14 cellular contexts compared by ENCODE assay signal in genomic region chr9:88826181-88826580, GRCh38.
"Had no signal": no experiment of that assay in that cellular context is flagged by ENCODE, and none has a peak within 500 bp of the region (broad histone marks: within the 10 kb centered on the region; RNA-seq: fewer than 3 reads in every experiment).

No MANE protein-coding gene starts in this region.

- H3K36me3 ChIP-seq: ovary, right atrium auricular region, sigmoid colon had no signal

- H3K27ac ChIP-seq: dorsolateral prefrontal cortex, foreskin keratinocyte, ovary, right atrium auricular region, sigmoid colon had no signal

- H3K4me1 ChIP-seq: foreskin keratinocyte had no signal

- H3K27me3 ChIP-seq: foreskin keratinocyte, ovary, right atrium auricular region, sigmoid colon had no signal

- ATAC-seq: foreskin keratinocyte; mucosa of descending colon; naive thymus-derived CD8-positive, alpha-beta T cell had no signal

- H3K9me3 ChIP-seq: mucosa of descending colon, ovary had no signal

- DNase-seq: cortex of kidney; dorsolateral prefrontal cortex; effector CD8-positive, alpha-beta T cell; foreskin keratinocyte; immature natural killer cell; mucosa of descending colon; naive thymus-derived CD8-positive, alpha-beta T cell; ovary; sigmoid colon; small intestine; stimulated activated CD4-positive, alpha-beta T cell treated with anti-CD3 and anti-CD28 coated beads, Interleukin-12 subunit alpha, Interleukin-12 subunit beta, amount 100 ng/mL, for 4 hours; stimulated activated naive CD4-positive, alpha-beta T cell treated with Interleukin-2 at 50 U/mL for 16 hours; trophoblast cell had no signal

- H3K4me3 ChIP-seq: dorsolateral prefrontal cortex, mucosa of descending colon, ovary, right atrium auricular region, sigmoid colon had no signal
